1 cellular context compared by ENCODE assay signal in the genomic region with DNA sequence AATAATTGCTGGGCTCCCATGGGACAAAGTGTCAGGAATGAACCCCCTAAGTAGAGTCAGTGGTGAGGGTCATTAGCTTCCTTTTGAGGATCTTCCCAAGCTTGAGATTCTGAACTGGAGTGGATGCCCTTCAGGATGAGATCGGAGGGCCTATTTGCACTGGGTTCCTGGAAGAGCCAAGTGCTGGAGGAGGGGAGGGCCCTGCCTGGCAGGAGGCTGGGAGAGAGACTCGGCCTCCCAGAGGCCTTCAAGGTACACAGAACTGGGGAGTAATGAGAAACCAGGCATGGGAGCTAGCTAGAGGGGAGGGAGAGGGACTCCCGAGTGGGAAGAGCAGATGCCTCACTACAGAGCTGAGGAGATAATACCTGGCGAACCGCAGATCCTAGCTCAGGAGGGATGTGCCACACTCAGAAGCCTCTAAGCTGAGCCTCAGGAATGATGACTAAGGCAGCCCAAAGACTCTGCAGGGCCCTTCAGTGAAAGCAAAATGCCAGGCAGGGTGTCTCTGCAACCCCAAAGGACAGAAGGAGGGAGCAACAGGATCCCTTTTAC.
TF ChIP-seq lines count a peak whose summit lies in the region.

No MANE protein-coding gene starts in this region.

TF ChIP-seq in GM12878, 131 proteins besides CTCF, POLR2A, EP300 and RAD21:
- TF ChIP-seq, protein P1, sequence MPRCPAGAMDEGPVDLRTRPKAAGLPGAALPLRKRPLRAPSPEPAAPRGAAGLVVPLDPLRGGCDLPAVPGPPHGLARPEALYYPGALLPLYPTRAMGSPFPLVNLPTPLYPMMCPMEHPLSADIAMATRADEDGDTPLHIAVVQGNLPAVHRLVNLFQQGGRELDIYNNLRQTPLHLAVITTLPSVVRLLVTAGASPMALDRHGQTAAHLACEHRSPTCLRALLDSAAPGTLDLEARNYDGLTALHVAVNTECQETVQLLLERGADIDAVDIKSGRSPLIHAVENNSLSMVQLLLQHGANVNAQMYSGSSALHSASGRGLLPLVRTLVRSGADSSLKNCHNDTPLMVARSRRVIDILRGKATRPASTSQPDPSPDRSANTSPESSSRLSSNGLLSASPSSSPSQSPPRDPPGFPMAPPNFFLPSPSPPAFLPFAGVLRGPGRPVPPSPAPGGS (IDR thresholded peaks at IDR 0.05; ENCODE audit: borderline replicate concordance, insufficient read depth, low read depth, low read length, poor library complexity, severe bottlenecking) = peak; percentile 69
- TF ChIP-seq, protein P2, sequence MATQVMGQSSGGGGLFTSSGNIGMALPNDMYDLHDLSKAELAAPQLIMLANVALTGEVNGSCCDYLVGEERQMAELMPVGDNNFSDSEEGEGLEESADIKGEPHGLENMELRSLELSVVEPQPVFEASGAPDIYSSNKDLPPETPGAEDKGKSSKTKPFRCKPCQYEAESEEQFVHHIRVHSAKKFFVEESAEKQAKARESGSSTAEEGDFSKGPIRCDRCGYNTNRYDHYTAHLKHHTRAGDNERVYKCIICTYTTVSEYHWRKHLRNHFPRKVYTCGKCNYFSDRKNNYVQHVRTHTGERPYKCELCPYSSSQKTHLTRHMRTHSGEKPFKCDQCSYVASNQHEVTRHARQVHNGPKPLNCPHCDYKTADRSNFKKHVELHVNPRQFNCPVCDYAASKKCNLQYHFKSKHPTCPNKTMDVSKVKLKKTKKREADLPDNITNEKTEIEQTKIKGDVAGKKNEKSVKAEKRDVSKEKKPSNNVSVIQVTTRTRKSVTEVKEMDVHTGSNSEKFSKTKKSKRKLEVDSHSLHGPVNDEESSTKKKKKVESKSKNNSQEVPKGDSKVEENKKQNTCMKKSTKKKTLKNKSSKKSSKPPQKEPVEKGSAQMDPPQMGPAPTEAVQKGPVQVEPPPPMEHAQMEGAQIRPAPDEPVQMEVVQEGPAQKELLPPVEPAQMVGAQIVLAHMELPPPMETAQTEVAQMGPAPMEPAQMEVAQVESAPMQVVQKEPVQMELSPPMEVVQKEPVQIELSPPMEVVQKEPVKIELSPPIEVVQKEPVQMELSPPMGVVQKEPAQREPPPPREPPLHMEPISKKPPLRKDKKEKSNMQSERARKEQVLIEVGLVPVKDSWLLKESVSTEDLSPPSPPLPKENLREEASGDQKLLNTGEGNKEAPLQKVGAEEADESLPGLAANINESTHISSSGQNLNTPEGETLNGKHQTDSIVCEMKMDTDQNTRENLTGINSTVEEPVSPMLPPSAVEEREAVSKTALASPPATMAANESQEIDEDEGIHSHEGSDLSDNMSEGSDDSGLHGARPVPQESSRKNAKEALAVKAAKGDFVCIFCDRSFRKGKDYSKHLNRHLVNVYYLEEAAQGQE (IDR thresholded peaks at IDR 0.05; ENCODE audit: low read depth, low read length) = no peak
